In the genomic region with DNA sequence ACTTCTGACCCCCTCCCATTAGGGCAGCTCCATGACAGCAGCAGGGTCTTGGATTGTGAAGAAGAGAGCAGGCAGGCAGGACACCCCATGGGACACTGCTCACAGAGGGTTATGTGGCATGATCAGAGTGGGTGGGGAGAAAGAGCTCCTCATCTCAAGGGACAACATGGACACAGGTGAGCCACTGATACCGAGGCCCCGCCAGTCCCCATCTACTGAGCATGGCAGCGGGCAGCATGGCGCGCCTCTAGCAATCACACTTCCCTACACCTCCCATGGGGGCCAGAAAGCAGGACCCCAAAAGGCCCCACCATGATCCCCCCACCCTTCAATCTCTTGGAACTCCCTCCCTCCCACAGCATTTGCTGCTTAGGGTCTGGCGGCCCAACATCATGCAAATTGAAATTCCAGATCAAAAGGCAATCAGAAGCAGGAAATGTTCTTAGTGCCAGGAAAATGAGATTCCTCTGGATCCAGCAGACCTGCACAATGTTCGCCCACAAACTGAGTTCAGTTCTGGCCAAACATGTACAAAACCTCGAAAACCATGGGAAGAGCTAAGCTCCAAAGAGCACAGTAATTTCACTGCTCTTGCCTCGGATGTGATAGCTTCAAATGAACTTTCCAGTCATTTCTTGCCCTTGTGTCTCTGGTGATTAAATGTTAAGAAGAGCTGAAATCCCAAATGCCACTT, we compare ENCODE assay signal across 22 cellular contexts.
"Had no signal": no experiment of that assay in that cellular context is flagged by ENCODE, and none has a peak within 500 bp of the region (broad histone marks: within the 10 kb centered on the region; RNA-seq: fewer than 3 reads in every experiment).

No MANE protein-coding gene starts in this region.

- H3K27me3 Mint-ChIP-seq: activated CD4-positive, alpha-beta T cell treated with anti-CD3 and anti-CD28 coated beads, Interleukin-2, amount 10 ng/mL, durations not matched to agents 24 days and 14 days; activated naive CD4-positive, alpha-beta T cell treated with anti-CD3 and anti-CD28 coated beads, Interleukin-2, amount 10 ng/mL, durations not matched to agents 7 days and 5 days; effector memory CD8-positive, alpha-beta T cell had no signal

- H3K9me3 Mint-ChIP-seq: activated CD4-positive, alpha-beta T cell treated with anti-CD3 and anti-CD28 coated beads, Interleukin-2, amount 10 ng/mL, durations not matched to agents 24 days and 14 days; activated T-cell treated with anti-CD3 and anti-CD28 coated beads, Interleukin-2, amount 50 U/mL, for 4 hours; dendritic cell treated with granulocyte-macrophage colony-stimulating factor and Interleukin-4, amounts not matched to agents 40 ng/mL and 50 ng/mL, for 4 days; effector memory CD8-positive, alpha-beta T cell had no signal

- H3K27me3 ChIP-seq: sigmoid colon, tibial artery, uterus had no signal

- H3K9me3 ChIP-seq: prostate gland, sigmoid colon, tibial artery, uterus had no signal

- H3K27ac Mint-ChIP-seq: activated CD4-positive, alpha-beta T cell treated with anti-CD3 and anti-CD28 coated beads, Interleukin-2, amount 10 ng/mL, durations not matched to agents 24 days and 14 days; activated naive CD4-positive, alpha-beta T cell treated with anti-CD3 and anti-CD28 coated beads, Interleukin-2, amount 10 ng/mL, durations not matched to agents 7 days and 5 days; dendritic cell treated with granulocyte-macrophage colony-stimulating factor and Interleukin-4, amounts not matched to agents 40 ng/mL and 50 ng/mL, for 4 days; effector memory CD8-positive, alpha-beta T cell had no signal

- DNase-seq: activated CD4-positive, alpha-beta T cell treated with anti-CD3 and anti-CD28 coated beads, Interleukin-2, amount 10 ng/mL, durations not matched to agents 24 days and 14 days; activated CD8-positive, alpha-beta memory T cell treated with anti-CD3 and anti-CD28 coated beads, Interleukin-2, amount 50 U/mL, for 4 hours; activated effector memory CD4-positive, alpha-beta T cell treated with Interleukin-2 at 50 U/mL for 16 hours; activated naive CD4-positive, alpha-beta T cell treated with anti-CD3 and anti-CD28 coated beads, Interleukin-2, amount 10 ng/mL, durations not matched to agents 7 days and 5 days; activated T-cell treated with anti-CD3 and anti-CD28 coated beads, Interleukin-2, amount 50 U/mL, for 4 hours; effector memory CD8-positive, alpha-beta T cell; foreskin fibroblast; glutamatergic neuron; kidney; mammary epithelial cell; occipital lobe; sigmoid colon; stimulated activated naive CD4-positive, alpha-beta T cell treated with Interleukin-2 at 50 U/mL for 16 hours; substantia nigra; T-helper 1 cell; T-helper 9 cell; tibial artery; uterus had no signal

- ATAC-seq: activated T-cell treated with anti-CD3 and anti-CD28 coated beads, Interleukin-2, amount 50 U/mL, for 4 hours; effector memory CD8-positive, alpha-beta T cell; left lobe of liver; SK-N-SH treated with all-trans-retinoic acid at 6 μM for 48 hours had no signal

- H3K4me3 Mint-ChIP-seq: activated CD4-positive, alpha-beta T cell treated with anti-CD3 and anti-CD28 coated beads, Interleukin-2, amount 10 ng/mL, durations not matched to agents 24 days and 14 days; activated naive CD4-positive, alpha-beta T cell treated with anti-CD3 and anti-CD28 coated beads, Interleukin-2, amount 10 ng/mL, durations not matched to agents 7 days and 5 days; activated T-cell treated with anti-CD3 and anti-CD28 coated beads, Interleukin-2, amount 50 U/mL, for 4 hours; dendritic cell treated with granulocyte-macrophage colony-stimulating factor and Interleukin-4, amounts not matched to agents 40 ng/mL and 50 ng/mL, for 4 days; effector memory CD8-positive, alpha-beta T cell had no signal

- H3K27ac ChIP-seq: prostate gland, tibial artery had no signal

- H3K4me3 ChIP-seq: prostate gland, sigmoid colon, tibial artery, uterus had no signal

- H3K36me3 ChIP-seq: prostate gland, sigmoid colon, tibial artery, uterus had no signal

- H3K4me1 ChIP-seq: prostate gland, uterus had no signal
